9 cellular contexts compared by ENCODE assay signal in the genomic region with DNA sequence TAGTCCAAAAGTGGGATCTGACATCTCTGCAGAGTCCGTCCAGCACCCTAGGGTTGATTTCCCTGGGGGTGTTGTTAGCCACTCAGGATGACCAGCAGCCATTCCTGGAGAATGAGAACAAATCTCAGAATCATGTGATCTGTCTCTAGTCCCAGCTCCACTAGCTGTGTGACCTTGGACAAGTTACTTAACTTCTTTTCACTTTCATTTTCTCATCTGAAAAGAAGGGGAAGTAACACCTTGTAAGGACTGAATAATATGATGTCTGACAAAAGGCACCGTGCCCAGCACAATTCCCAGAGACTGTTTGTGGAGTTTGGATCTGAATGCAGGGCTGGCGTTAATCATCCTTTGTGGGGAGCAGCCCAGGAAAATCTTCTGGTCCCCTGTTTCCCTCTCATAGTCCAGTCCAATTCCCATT. TPM values are rescaled to one million over a fixed set of nuclear protein-coding genes. Genes with fewer than 3 reads are reported as not detected.
DNase-seq lines count a peak whose midpoint lies in the region; ATAC-seq and TF ChIP-seq lines count a peak whose summit lies in the region.
"Had no signal": no experiment of that assay in that cellular context is flagged by ENCODE, and none has a peak within 500 bp of the region (broad histone marks: within the 10 kb centered on the region; RNA-seq: fewer than 3 reads in every experiment).

No MANE protein-coding gene starts in this region.

- H3K4me1 ChIP-seq in DOHH2 (ENCODE audit: control insufficient read depth, low read length), result peaks cover 30% of the 10 kb centered on the region
- H3K4me1 ChIP-seq in hepatocyte (ENCODE audit: insufficient read depth), result no peaks in the 10 kb centered on the region

- no peaks in the 10 kb centered on the region for H3F3A ChIP-seq in DOHH2 (ENCODE audit: control insufficient read depth, insufficient read depth)

- no peaks in the 10 kb centered on the region for H3K9me3 ChIP-seq in DOHH2 (ENCODE audit: control insufficient read depth, insufficient read depth, low read length)
- no peaks in the 10 kb centered on the region for H3K9me3 ChIP-seq in hepatocyte (ENCODE audit: low read depth)

- H3K27me3 ChIP-seq in DOHH2 (ENCODE audit: control insufficient read depth, low read length), result no peaks in the 10 kb centered on the region
- H3K27me3 ChIP-seq in hepatocyte, result no peaks in the 10 kb centered on the region

- no peak overlapping the region for H2AFZ ChIP-seq in hepatocyte

- TF ChIP-seq CTCF in DOHH2 (IDR thresholded peaks at IDR 0.05; ENCODE audit: low read depth, low read length, poor library complexity, severe bottlenecking) (no peak), choroid plexus epithelial cell (conservative IDR thresholded peaks at IDR 0.05; ENCODE audit: low read depth, low read length) (no peak), hepatocyte (IDR thresholded peaks at IDR 0.05; ENCODE audit: poor library complexity) (no peak)

- peak overlapping the region; percentile 47 for H3K4me3 ChIP-seq in DOHH2 (ENCODE audit: low read length)
- no peak overlapping the region for H3K4me3 ChIP-seq in choroid plexus epithelial cell (ENCODE audit: low read depth, low read length)
- H3K4me3 ChIP-seq in hepatocyte, result no peak overlapping the region

- no peaks in the 10 kb centered on the region for H3K79me2 ChIP-seq in DOHH2 (ENCODE audit: control insufficient read depth, low read length)
- H3K79me2 ChIP-seq in hepatocyte, result no peaks in the 10 kb centered on the region

- no peaks in the 10 kb centered on the region for H3K36me3 ChIP-seq in DOHH2 (ENCODE audit: control insufficient read depth, low read length)
- no peaks in the 10 kb centered on the region for H3K36me3 ChIP-seq in hepatocyte (replicated peaks; ENCODE audit: insufficient read depth, low read depth)

- DNase-seq in choroid plexus epithelial cell (ENCODE audit: low read depth) (peak; percentile 15), NCI-H526 (lab: John Stamatoyannopoulos, UW) (no peak), hepatocyte (ENCODE audit: low spot score) (no peak), D341Med (ENCODE audit: low spot score) (no peak)
- no peak for DNase-seq in activated CD8-positive, alpha-beta memory T cell treated with anti-CD3 and anti-CD28 coated beads for 24 hours
- DNase-seq: CD4-positive, alpha-beta T cell had no signal

- 90% methylated on average over 3 of the region's 3 CpGs for WGBS in hepatocyte (ENCODE audit: low lambda C conversion rate, missing lambda C conversion rate)

- H3K9me2 ChIP-seq in DOHH2 (replicated peaks; ENCODE audit: control insufficient read depth, low read length), result no peaks in the 10 kb centered on the region
- no peaks in the 10 kb centered on the region for H3K9me2 ChIP-seq in hepatocyte (replicated peaks; ENCODE audit: insufficient read depth)

- H4K20me1 ChIP-seq in DOHH2 (ENCODE audit: control insufficient read depth, insufficient read depth, low read depth, low read length), result no peaks in the 10 kb centered on the region
- H4K20me1 ChIP-seq in hepatocyte (ENCODE audit: insufficient read depth, poor library complexity, severe bottlenecking), result no peaks in the 10 kb centered on the region

- H3K4me2 ChIP-seq in DOHH2 (ENCODE audit: low read length) (peak overlapping the region; percentile 60), hepatocyte (no peak overlapping the region)

- ATAC-seq in GM19452 (IDR thresholded peaks at IDR 0.05; ENCODE audit: unreplicated experiment) (peak; percentile 83), HG03139 (IDR thresholded peaks at IDR 0.05; ENCODE audit: unreplicated experiment) (peak; percentile 81)

- H3K27ac ChIP-seq in DOHH2 (ENCODE audit: low read depth, low read length), result no peak overlapping the region
- H3K27ac ChIP-seq in hepatocyte, result no peak overlapping the region

RNA-seq across cellular contexts. Expression of a gene that starts 44.2 kb away (rescaled TPM):
- 10.1 and 14.5 TPM in 2 replicates for total RNA-seq in hepatocyte
- 4.5 and 7.5 TPM in 2 replicates for polyA plus RNA-seq in hepatocyte
